Comparison of ENCODE assay signal across 8 cellular contexts in the genomic region with DNA sequence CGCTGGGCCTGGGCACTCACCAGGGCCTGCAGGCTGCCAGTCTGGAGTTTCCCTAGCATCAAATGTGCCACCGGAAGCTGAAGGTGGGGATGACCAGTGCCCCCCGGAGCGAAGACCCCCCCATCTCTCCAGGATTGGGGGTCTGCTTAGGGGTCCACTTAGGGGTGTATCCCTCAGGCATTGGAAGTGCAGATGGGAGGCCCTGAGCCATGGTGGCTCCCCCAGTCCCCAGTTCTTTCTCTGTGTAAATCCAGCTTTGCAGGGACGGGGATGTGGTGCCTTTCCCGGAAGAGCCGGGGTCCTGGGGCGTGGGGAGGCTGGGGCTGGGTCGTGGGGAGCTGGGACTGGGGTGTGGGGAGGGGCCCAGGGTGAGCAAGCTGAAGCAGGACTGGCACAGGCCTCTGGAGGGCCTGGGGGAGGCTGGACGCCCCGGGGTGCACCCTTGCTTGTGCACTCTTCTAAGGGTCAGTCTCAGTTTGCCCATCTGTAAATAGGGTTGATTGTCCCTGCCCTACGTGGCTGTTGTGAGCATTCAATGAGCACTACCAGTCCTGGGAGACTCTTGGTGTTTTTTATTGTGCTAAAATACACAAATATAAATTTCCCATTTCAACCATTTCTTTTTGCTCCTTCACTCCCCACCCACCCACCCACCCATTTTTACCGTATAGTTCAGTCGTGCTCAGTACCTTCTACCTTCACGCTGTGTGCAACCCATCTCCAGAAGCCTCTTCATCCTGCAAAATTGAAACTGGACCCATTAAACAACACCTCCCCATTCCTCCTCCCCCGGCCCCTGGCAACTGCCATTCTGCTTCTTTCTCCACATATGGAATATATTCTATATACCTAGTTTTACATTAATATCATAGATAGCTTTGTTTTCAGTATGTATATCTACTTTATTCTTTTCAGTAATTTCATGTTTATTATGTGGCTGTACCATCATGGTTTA. TPM values are rescaled to one million over a fixed set of nuclear protein-coding genes. Genes with fewer than 3 reads are reported as not detected.
A peak's percentile ranks its signal among the peaks of the same experiment; 100 is the strongest.
DNase-seq lines count a peak whose midpoint lies in the region; ATAC-seq and TF ChIP-seq lines count a peak whose summit lies in the region.

No MANE protein-coding gene starts in this region.

- POLR2A ChIA-PET in HEK293 (lab: Yijun Ruan, JAX), result no interaction called here

- TF ChIP-seq CTCF in HEK293 (tag by site-specific recombination; IDR thresholded peaks at IDR 0.05) (no peak), astrocyte of the cerebellum (IDR thresholded peaks at IDR 0.05; ENCODE audit: low read depth, low read length, missing control alignments) (no peak), smooth muscle cell (IDR thresholded peaks at IDR 0.05; ENCODE audit: borderline replicate concordance, insufficient read depth, poor library complexity, severe bottlenecking) (no peak), GM20000 (IDR thresholded peaks at IDR 0.05; ENCODE audit: extremely low read depth, missing control alignments) (no peak)

- H3K4me3 ChIP-seq in HEK293 (ENCODE audit: low read depth, low read length) (no peak overlapping the region), astrocyte of the cerebellum (ENCODE audit: low read depth, low read length) (peak overlapping the region; percentile 49), smooth muscle cell (peak overlapping the region; percentile 73)

- peak overlapping the region; percentile 85 for H2AFZ ChIP-seq in smooth muscle cell (ENCODE audit: low read depth)

- H3K36me3 ChIP-seq in HEK293 (ENCODE audit: control insufficient read depth in 2 of 2, insufficient read depth in 1 of 2, low read length in 2 of 2) (no peaks in the 10 kb centered on the region), smooth muscle cell (ENCODE audit: low read depth) (no peaks in the 10 kb centered on the region)

- H3K27me3 ChIP-seq in smooth muscle cell (ENCODE audit: low read depth), result peaks cover 56% of the 10 kb centered on the region

- H3K27ac ChIP-seq in HEK293 (ENCODE audit: extremely low read depth, low read depth, low read length) (0 out of 2 replicates have a peak overlapping the region, but pooled peaks have one; percentile 9), smooth muscle cell (ENCODE audit: low read depth) (no peak overlapping the region)

- WGBS in smooth muscle cell (ENCODE audit: low lambda C conversion rate), result 87% methylated on average over 16 of the region's 16 CpGs

- no peak for ATAC-seq in GM19397 (IDR thresholded peaks at IDR 0.05; ENCODE audit: unreplicated experiment)

- no peaks in the 10 kb centered on the region for H4K20me1 ChIP-seq in smooth muscle cell (ENCODE audit: low read depth)

- DNase-seq in astrocyte of the cerebellum (ENCODE audit: low read depth), result no peak
- DNase-seq in left kidney (ENCODE audit: low read depth, low spot score), result peak; percentile 35
- DNase-seq in smooth muscle cell (lab: John Stamatoyannopoulos, UW; ENCODE audit: unreplicated experiment), result no peak
- DNase-seq in DMS114 treated with DMSO at 0.1 percent for 48 hours (lab: John Stamatoyannopoulos, UW; ENCODE audit: unreplicated experiment), result no peak
- no peak for DNase-seq in GM20000 (ENCODE audit: low spot score)
- no peak for DNase-seq in stimulated activated CD8-positive, alpha-beta memory T cell treated with anti-CD3 and anti-CD28 coated beads, Interleukin-4, amount 100 ng/mL, for 48 hours

- no peaks in the 10 kb centered on the region for H3K9me3 ChIP-seq in HEK293 (ENCODE audit: control insufficient read depth, insufficient read depth, low read depth, low read length)
- H3K9me3 ChIP-seq in smooth muscle cell (replicated peaks; ENCODE audit: low read depth), result no peaks in the 10 kb centered on the region

- in situ Hi-C loops in astrocyte of the cerebellum (cut with HindIII; ENCODE audit: low sequenced_read_pairs), result no loop called here

- no peaks in the 10 kb centered on the region for H3K79me2 ChIP-seq in smooth muscle cell (ENCODE audit: low read depth)

- no peaks in the 10 kb centered on the region for H3K4me1 ChIP-seq in HEK293 (ENCODE audit: control insufficient read depth, insufficient read depth, low read length)
- H3K4me1 ChIP-seq in smooth muscle cell (ENCODE audit: low read depth), result no peaks in the 10 kb centered on the region

- H3F3A ChIP-seq in smooth muscle cell (ENCODE audit: low read depth), result no peaks in the 10 kb centered on the region

- peak overlapping the region; percentile 42 for H3K9ac ChIP-seq in smooth muscle cell (ENCODE audit: low read depth)

- CTCF ChIA-PET in HEK293 (lab: Yijun Ruan, JAX), result interaction anchor here (2.4 to 3.5 kb wide), 2 partner anchors 35 to 74 kb away, joined by 8 to 19 read pairs; no protein-coding TSS in a partner anchor

- H3K4me2 ChIP-seq in smooth muscle cell, result peak overlapping the region; percentile 91

TF ChIP-seq in HEK293, 187 proteins besides CTCF, POLR2A, EP300 and RAD21 (continues in another document):
- TF ChIP-seq PRDM2 (tag by site-specific recombination; IDR thresholded peaks at IDR 0.05; ENCODE audit: borderline replicate concordance), result no peak
- TF ChIP-seq ZNF514 (tag by site-specific recombination; IDR thresholded peaks at IDR 0.05), result no peak
- TF ChIP-seq HOXA7 (CRISPR knock-in tag; IDR thresholded peaks at IDR 0.05; ENCODE audit: borderline replicate concordance), result no peak
- TF ChIP-seq ZNF335 (tag by site-specific recombination; conservative IDR thresholded peaks at IDR 0.05), result peak; percentile 4
- no peak for TF ChIP-seq ZNF248 (tag by site-specific recombination; IDR thresholded peaks at IDR 0.05)
- no peak for TF ChIP-seq ZNF768 (tag by site-specific recombination; IDR thresholded peaks at IDR 0.05)
- no peak for TF ChIP-seq ZNF37A (tag by site-specific recombination; IDR thresholded peaks at IDR 0.05)
- TF ChIP-seq ZNF394 (tag by site-specific recombination; IDR thresholded peaks at IDR 0.05; ENCODE audit: borderline replicate concordance), result no peak
- TF ChIP-seq ZNF341 (tag by site-specific recombination; IDR thresholded peaks at IDR 0.05; ENCODE audit: low read depth), result peak; percentile 35; the same call in 1 of the 2 replicates
- TF ChIP-seq ZNF623 (tag by site-specific recombination; IDR thresholded peaks at IDR 0.05), result no peak

RNA-seq across cellular contexts. Expression of gene TBC1D3B, which starts 7.7 kb away (rescaled TPM):
- total RNA-seq in smooth muscle cell, result not detected in 2 replicates
- polyA plus RNA-seq in smooth muscle cell, result 1.4 and 2.8 TPM in 2 replicates

RNA-seq across cellular contexts. Expression of gene CCL3L1, which starts 12.5 kb away (rescaled TPM):
- 0.81 TPM in 1 of 2 replicates, not detected in the other for total RNA-seq in smooth muscle cell
- polyA plus RNA-seq in smooth muscle cell, result 1.9 TPM in 1 of 2 replicates, not detected in the other

RNA-seq across cellular contexts. Expression of gene CCL4L2, which starts 26.8 kb away (rescaled TPM):
- total RNA-seq in smooth muscle cell, result not detected in 2 replicates
- polyA plus RNA-seq in smooth muscle cell, result 0.35 TPM in 1 of 2 replicates, not detected in the other
